ENCODE assay signal across 1 cellular context in genomic region chr12:124509676-124510300, GRCh38.
A peak's percentile ranks its signal among the peaks of the same experiment; 100 is the strongest.
TF ChIP-seq lines count a peak whose summit lies in the region.

No MANE protein-coding gene starts in this region.

TF ChIP-seq in HepG2, 621 proteins besides CTCF, POLR2A, EP300 and RAD21 (continued from another document and continues in another):
- TF ChIP-seq, protein P1, sequence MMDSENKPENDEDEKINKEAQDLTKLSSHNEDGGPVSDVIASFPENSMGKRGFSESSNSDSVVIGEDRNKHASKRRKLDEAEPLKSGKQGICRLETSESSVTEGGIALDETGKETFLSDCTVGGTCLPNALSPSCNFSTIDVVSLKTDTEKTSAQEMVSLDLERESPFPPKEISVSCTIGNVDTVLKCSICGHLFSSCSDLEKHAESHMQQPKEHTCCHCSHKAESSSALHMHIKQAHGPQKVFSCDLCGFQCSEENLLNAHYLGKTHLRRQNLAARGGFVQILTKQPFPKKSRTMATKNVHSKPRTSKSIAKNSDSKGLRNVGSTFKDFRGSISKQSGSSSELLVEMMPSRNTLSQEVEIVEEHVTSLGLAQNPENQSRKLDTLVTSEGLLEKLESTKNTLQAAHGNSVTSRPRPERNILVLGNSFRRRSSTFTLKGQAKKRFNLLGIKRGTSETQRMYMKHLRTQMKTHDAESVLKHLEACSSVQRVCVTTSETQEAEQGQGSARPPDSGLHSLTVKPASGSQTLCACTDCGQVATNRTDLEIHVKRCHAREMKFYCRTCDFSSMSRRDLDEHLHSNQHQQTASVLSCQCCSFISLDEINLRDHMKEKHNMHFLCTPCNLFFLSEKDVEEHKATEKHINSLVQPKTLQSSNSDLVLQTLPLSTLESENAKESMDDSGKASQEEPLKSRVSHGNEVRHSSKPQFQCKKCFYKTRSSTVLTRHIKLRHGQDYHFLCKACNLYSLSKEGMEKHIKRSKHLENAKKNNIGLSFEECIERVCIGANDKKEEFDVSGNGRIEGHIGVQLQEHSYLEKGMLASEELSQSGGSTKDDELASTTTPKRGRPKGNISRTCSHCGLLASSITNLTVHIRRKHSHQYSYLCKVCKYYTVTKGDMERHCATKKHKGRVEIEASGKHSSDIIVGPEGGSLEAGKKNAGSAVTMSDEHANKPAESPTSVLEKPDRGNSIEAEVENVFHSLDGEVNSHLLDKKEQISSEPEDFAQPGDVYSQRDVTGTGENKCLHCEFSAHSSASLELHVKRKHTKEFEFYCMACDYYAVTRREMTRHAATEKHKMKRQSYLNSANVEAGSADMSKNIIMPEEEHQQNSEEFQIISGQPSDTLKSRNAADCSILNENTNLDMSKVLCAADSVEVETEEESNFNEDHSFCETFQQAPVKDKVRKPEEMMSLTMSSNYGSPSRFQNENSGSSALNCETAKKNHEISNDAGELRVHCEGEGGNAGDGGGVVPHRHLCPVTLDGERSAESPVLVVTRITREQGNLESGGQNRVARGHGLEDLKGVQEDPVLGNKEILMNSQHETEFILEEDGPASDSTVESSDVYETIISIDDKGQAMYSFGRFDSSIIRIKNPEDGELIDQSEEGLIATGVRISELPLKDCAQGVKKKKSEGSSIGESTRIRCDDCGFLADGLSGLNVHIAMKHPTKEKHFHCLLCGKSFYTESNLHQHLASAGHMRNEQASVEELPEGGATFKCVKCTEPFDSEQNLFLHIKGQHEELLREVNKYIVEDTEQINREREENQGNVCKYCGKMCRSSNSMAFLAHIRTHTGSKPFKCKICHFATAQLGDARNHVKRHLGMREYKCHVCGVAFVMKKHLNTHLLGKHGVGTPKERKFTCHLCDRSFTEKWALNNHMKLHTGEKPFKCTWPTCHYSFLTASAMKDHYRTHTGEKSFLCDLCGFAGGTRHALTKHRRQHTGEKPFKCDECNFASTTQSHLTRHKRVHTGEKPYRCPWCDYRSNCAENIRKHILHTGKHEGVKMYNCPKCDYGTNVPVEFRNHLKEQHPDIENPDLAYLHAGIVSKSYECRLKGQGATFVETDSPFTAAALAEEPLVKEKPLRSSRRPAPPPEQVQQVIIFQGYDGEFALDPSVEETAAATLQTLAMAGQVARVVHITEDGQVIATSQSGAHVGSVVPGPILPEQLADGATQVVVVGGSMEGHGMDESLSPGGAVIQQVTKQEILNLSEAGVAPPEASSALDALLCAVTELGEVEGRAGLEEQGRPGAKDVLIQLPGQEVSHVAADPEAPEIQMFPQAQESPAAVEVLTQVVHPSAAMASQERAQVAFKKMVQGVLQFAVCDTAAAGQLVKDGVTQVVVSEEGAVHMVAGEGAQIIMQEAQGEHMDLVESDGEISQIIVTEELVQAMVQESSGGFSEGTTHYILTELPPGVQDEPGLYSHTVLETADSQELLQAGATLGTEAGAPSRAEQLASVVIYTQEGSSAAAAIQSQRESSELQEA (CRISPR knock-in tag; IDR thresholded peaks at IDR 0.05; ENCODE audit: not compliant biosample characterization): no peak
- TF ChIP-seq, protein P2, sequence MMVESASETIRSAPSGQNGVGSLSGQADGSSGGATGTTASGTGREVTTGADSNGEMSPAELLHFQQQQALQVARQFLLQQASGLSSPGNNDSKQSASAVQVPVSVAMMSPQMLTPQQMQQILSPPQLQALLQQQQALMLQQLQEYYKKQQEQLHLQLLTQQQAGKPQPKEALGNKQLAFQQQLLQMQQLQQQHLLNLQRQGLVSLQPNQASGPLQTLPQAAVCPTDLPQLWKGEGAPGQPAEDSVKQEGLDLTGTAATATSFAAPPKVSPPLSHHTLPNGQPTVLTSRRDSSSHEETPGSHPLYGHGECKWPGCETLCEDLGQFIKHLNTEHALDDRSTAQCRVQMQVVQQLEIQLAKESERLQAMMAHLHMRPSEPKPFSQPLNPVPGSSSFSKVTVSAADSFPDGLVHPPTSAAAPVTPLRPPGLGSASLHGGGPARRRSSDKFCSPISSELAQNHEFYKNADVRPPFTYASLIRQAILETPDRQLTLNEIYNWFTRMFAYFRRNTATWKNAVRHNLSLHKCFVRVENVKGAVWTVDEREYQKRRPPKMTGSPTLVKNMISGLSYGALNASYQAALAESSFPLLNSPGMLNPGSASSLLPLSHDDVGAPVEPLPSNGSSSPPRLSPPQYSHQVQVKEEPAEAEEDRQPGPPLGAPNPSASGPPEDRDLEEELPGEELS (CRISPR knock-in tag; IDR thresholded peaks at IDR 0.05): no peak; the same call in 1 of the 2 replicates
- TF ChIP-seq ZNF567 (CRISPR knock-in tag; IDR thresholded peaks at IDR 0.05; ENCODE audit: borderline replicate concordance) (no peak), MYNN (CRISPR knock-in tag; IDR thresholded peaks at IDR 0.05; ENCODE audit: low read depth) (no peak), ZMAT5 (CRISPR knock-in tag; IDR thresholded peaks at IDR 0.05; ENCODE audit: borderline replicate concordance, low read depth) (no peak), FOSL1 (CRISPR knock-in tag; IDR thresholded peaks at IDR 0.05; ENCODE audit: borderline replicate concordance) (no peak), KMT2B (CRISPR knock-in tag; IDR thresholded peaks at IDR 0.05) (no peak), ARNT (IDR thresholded peaks at IDR 0.05) (no peak), ZNF143 (CRISPR knock-in tag; IDR thresholded peaks at IDR 0.05) (no peak), AKAP8 (CRISPR knock-in tag; IDR thresholded peaks at IDR 0.05) (no peak), ZNF44 (CRISPR knock-in tag; IDR thresholded peaks at IDR 0.05) (no peak), SMAD1 (CRISPR knock-in tag; IDR thresholded peaks at IDR 0.05; ENCODE audit: borderline replicate concordance, low read depth) (no peak), ZBTB43 (CRISPR knock-in tag; conservative IDR thresholded peaks at IDR 0.05) (no peak), ZNF577 (CRISPR knock-in tag; IDR thresholded peaks at IDR 0.05; ENCODE audit: borderline replicate concordance, low read depth) (no peak), SSRP1 (CRISPR knock-in tag; IDR thresholded peaks at IDR 0.05) (no peak), FOXK1 (CRISPR knock-in tag; IDR thresholded peaks at IDR 0.05; ENCODE audit: borderline replicate concordance, low read depth) (no peak), BRCA1 (CRISPR knock-in tag; IDR thresholded peaks at IDR 0.05) (no peak), RFX3 (CRISPR knock-in tag; IDR thresholded peaks at IDR 0.05) (no peak), XBP1 (CRISPR knock-in tag; IDR thresholded peaks at IDR 0.05) (no peak), ZNF605 (CRISPR knock-in tag; IDR thresholded peaks at IDR 0.05) (no peak), IKZF4 (CRISPR knock-in tag; IDR thresholded peaks at IDR 0.05; ENCODE audit: borderline replicate concordance, low read depth, not compliant biosample characterization) (no peak), ZNF232 (CRISPR knock-in tag; IDR thresholded peaks at IDR 0.05; ENCODE audit: borderline replicate concordance) (no peak), SOX13 (IDR thresholded peaks at IDR 0.05) (no peak), SOX13 (CRISPR knock-in tag; conservative IDR thresholded peaks at IDR 0.05 in 1 of 2, IDR thresholded peaks at IDR 0.05 in 1 of 2) (peak in 1 of 2 experiments; percentile 44; a peak in 1 of 4 replicates), PHF5A (CRISPR knock-in tag; IDR thresholded peaks at IDR 0.05; ENCODE audit: low read depth, unreplicated experiment) (no peak), HOXA9 (CRISPR knock-in tag; IDR thresholded peaks at IDR 0.05; ENCODE audit: borderline replicate concordance) (no peak), TP53 (CRISPR knock-in tag; conservative IDR thresholded peaks at IDR 0.05) (no peak), PBX2 (CRISPR knock-in tag; IDR thresholded peaks at IDR 0.05) (no peak), MIER3 (CRISPR knock-in tag; IDR thresholded peaks at IDR 0.05; ENCODE audit: borderline replicate concordance) (no peak), HOXA7 (CRISPR knock-in tag; IDR thresholded peaks at IDR 0.05) (no peak), SMARCE1 (IDR thresholded peaks at IDR 0.05; ENCODE audit: borderline replicate concordance) (no peak), IRF2 (CRISPR knock-in tag; IDR thresholded peaks at IDR 0.05) (no peak), NFATC3 (CRISPR knock-in tag; IDR thresholded peaks at IDR 0.05) (no peak), FOXK2 (IDR thresholded peaks at IDR 0.05) (no peak), RARG (CRISPR knock-in tag; IDR thresholded peaks at IDR 0.05; ENCODE audit: low read depth) (no peak)
- TF ChIP-seq, protein P3, sequence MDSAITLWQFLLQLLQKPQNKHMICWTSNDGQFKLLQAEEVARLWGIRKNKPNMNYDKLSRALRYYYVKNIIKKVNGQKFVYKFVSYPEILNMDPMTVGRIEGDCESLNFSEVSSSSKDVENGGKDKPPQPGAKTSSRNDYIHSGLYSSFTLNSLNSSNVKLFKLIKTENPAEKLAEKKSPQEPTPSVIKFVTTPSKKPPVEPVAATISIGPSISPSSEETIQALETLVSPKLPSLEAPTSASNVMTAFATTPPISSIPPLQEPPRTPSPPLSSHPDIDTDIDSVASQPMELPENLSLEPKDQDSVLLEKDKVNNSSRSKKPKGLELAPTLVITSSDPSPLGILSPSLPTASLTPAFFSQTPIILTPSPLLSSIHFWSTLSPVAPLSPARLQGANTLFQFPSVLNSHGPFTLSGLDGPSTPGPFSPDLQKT (CRISPR knock-in tag; IDR thresholded peaks at IDR 0.05; ENCODE audit: borderline replicate concordance): no peak
- TF ChIP-seq, protein P4, sequence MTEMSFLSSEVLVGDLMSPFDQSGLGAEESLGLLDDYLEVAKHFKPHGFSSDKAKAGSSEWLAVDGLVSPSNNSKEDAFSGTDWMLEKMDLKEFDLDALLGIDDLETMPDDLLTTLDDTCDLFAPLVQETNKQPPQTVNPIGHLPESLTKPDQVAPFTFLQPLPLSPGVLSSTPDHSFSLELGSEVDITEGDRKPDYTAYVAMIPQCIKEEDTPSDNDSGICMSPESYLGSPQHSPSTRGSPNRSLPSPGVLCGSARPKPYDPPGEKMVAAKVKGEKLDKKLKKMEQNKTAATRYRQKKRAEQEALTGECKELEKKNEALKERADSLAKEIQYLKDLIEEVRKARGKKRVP (CRISPR knock-in tag; IDR thresholded peaks at IDR 0.05): no peak
- TF ChIP-seq, protein P5, sequence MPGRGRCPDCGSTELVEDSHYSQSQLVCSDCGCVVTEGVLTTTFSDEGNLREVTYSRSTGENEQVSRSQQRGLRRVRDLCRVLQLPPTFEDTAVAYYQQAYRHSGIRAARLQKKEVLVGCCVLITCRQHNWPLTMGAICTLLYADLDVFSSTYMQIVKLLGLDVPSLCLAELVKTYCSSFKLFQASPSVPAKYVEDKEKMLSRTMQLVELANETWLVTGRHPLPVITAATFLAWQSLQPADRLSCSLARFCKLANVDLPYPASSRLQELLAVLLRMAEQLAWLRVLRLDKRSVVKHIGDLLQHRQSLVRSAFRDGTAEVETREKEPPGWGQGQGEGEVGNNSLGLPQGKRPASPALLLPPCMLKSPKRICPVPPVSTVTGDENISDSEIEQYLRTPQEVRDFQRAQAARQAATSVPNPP (CRISPR knock-in tag; IDR thresholded peaks at IDR 0.05): peak; percentile 50; the same call in 1 of the 2 replicates
- TF ChIP-seq, protein P6, sequence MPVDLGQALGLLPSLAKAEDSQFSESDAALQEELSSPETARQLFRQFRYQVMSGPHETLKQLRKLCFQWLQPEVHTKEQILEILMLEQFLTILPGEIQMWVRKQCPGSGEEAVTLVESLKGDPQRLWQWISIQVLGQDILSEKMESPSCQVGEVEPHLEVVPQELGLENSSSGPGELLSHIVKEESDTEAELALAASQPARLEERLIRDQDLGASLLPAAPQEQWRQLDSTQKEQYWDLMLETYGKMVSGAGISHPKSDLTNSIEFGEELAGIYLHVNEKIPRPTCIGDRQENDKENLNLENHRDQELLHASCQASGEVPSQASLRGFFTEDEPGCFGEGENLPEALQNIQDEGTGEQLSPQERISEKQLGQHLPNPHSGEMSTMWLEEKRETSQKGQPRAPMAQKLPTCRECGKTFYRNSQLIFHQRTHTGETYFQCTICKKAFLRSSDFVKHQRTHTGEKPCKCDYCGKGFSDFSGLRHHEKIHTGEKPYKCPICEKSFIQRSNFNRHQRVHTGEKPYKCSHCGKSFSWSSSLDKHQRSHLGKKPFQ (CRISPR knock-in tag; IDR thresholded peaks at IDR 0.05; ENCODE audit: insufficient replicate concordance): peak; percentile 63
- TF ChIP-seq, protein P7, sequence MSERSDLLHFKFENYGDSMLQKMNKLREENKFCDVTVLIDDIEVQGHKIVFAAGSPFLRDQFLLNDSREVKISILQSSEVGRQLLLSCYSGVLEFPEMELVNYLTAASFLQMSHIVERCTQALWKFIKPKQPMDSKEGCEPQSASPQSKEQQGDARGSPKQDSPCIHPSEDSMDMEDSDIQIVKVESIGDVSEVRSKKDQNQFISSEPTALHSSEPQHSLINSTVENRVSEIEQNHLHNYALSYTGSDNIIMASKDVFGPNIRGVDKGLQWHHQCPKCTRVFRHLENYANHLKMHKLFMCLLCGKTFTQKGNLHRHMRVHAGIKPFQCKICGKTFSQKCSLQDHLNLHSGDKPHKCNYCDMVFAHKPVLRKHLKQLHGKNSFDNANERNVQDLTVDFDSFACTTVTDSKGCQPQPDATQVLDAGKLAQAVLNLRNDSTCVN (CRISPR knock-in tag; IDR thresholded peaks at IDR 0.05; ENCODE audit: borderline replicate concordance): no peak
